ENCODE assay signal across 22 cellular contexts in the genomic region with DNA sequence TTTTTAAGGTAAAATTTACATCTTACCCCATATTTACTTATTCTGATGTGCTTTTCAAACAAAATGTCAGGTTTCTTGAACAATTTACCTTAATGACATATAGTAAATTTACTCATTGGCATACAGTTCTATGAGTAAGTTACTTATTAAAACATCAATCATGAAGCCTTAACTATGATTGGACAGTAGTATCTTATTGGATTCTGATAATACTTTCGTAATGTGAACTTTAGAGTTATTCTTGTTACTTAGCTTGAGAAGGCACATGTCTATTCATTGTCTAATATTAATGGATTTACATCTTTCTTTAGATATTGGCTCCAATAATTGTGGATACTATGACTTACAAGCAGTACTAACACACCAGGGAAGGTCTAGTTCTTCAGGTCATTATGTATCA.
"Had no signal": no experiment of that assay in that cellular context is flagged by ENCODE, and none has a peak within 500 bp of the region (broad histone marks: within the 10 kb centered on the region; RNA-seq: fewer than 3 reads in every experiment).

No MANE protein-coding gene starts in this region.

- H3K4me3 ChIP-seq: esophagus squamous epithelium, gastroesophageal sphincter, smooth muscle cell, transverse colon had no signal

- H3K27me3 Mint-ChIP-seq: activated CD4-positive, alpha-beta T cell treated with anti-CD3 and anti-CD28 coated beads, Interleukin-2, amount 10 ng/mL, durations not matched to agents 7 days and 5 days; memory B cell; stimulated activated memory B cell treated with anti-CD40 and anti-IgM and Interleukin-4, amounts not matched to agents 10 μg/mL and 1 μg/mL and 100 μg/mL, for 72 hours had no signal

- H3K27ac ChIP-seq: esophagus squamous epithelium, gastroesophageal sphincter, transverse colon, VCaP had no signal

- H3K4me1 ChIP-seq: esophagus squamous epithelium, gastroesophageal sphincter, transverse colon had no signal

- H3K4me3 Mint-ChIP-seq: activated CD4-positive, alpha-beta T cell treated with anti-CD3 and anti-CD28 coated beads, Interleukin-2, amount 10 ng/mL, durations not matched to agents 7 days and 5 days; activated T-helper 1 cell treated with anti-CD3 and anti-CD28 coated beads, Interleukin-12 subunit alpha, Interleukin-12 subunit beta, Interleukin-2, Interleukin-4 antibody, amounts not matched to agents 30 ng/mL and 10 ng/mL and 1 ng/mL, durations not matched to agents 14 hours and 24 hours and 36 hours; endodermal cell; memory B cell; stimulated activated memory B cell treated with anti-CD40 and anti-IgM and Interleukin-4, amounts not matched to agents 10 μg/mL and 1 μg/mL and 100 μg/mL, for 72 hours had no signal

- H3K27me3 ChIP-seq: esophagus squamous epithelium, gastroesophageal sphincter, transverse colon had no signal

- ATAC-seq: gastroesophageal sphincter; sciatic nerve; stimulated activated memory B cell treated with anti-CD40 and anti-IgM and Interleukin-4, amounts not matched to agents 10 μg/mL and 1 μg/mL and 100 μg/mL, for 72 hours had no signal

- FAIRE-seq: astrocyte, urothelium cell line had no signal

- H3K4me1 Mint-ChIP-seq: activated CD4-positive, alpha-beta T cell treated with anti-CD3 and anti-CD28 coated beads, Interleukin-2, amount 10 ng/mL, durations not matched to agents 7 days and 5 days; memory B cell; stimulated activated memory B cell treated with anti-CD40 and anti-IgM and Interleukin-4, amounts not matched to agents 10 μg/mL and 1 μg/mL and 100 μg/mL, for 72 hours had no signal

- DNase-seq: activated CD4-positive, alpha-beta T cell treated with anti-CD3 and anti-CD28 coated beads, Interleukin-2, amount 10 ng/mL, durations not matched to agents 7 days and 5 days; activated CD4-positive, CD25-positive, alpha-beta regulatory T cell treated with anti-CD3 and anti-CD28 coated beads, Interleukin-2, amount 50 U/mL, for 72 hours; activated CD8-positive, alpha-beta memory T cell treated with anti-CD3 and anti-CD28 coated beads, Interleukin-2, amount 50 U/mL, for 48 hours; activated gamma-delta T cell; activated naive CD4-positive, alpha-beta T cell treated with anti-CD3 and anti-CD28 coated beads, Interleukin-2, amount 50 U/mL, for 16 hours; cortex of kidney; esophagus squamous epithelium; head of caudate nucleus; hypothalamus; occipital lobe; stimulated activated CD4-positive, alpha-beta T cell treated with anti-CD3 and anti-CD28 coated beads, Interleukin-15, amount 100 ng/mL, for 24 hours; transverse colon had no signal

- H3K9me3 Mint-ChIP-seq: activated CD4-positive, alpha-beta T cell treated with anti-CD3 and anti-CD28 coated beads, Interleukin-2, amount 10 ng/mL, durations not matched to agents 7 days and 5 days; activated T-helper 1 cell treated with anti-CD3 and anti-CD28 coated beads, Interleukin-12 subunit alpha, Interleukin-12 subunit beta, Interleukin-2, Interleukin-4 antibody, amounts not matched to agents 30 ng/mL and 10 ng/mL and 1 ng/mL, durations not matched to agents 14 hours and 24 hours and 36 hours; endodermal cell; memory B cell; stimulated activated memory B cell treated with anti-CD40 and anti-IgM and Interleukin-4, amounts not matched to agents 10 μg/mL and 1 μg/mL and 100 μg/mL, for 72 hours had no signal

- H3K9me3 ChIP-seq: esophagus squamous epithelium, gastroesophageal sphincter, transverse colon had no signal

- H3K27ac Mint-ChIP-seq: activated CD4-positive, alpha-beta T cell treated with anti-CD3 and anti-CD28 coated beads, Interleukin-2, amount 10 ng/mL, durations not matched to agents 7 days and 5 days; activated T-helper 1 cell treated with anti-CD3 and anti-CD28 coated beads, Interleukin-12 subunit alpha, Interleukin-12 subunit beta, Interleukin-2, Interleukin-4 antibody, amounts not matched to agents 30 ng/mL and 10 ng/mL and 1 ng/mL, durations not matched to agents 14 hours and 24 hours and 36 hours; stimulated activated memory B cell treated with anti-CD40 and anti-IgM and Interleukin-4, amounts not matched to agents 10 μg/mL and 1 μg/mL and 100 μg/mL, for 72 hours had no signal
